In genomic region chr12:27355979-27356378, GRCh38 we compare ENCODE assay signal across 28 cellular contexts.
"Had no signal": no experiment of that assay in that cellular context is flagged by ENCODE, and none has a peak within 500 bp of the region (broad histone marks: within the 10 kb centered on the region; RNA-seq: fewer than 3 reads in every experiment).

No MANE protein-coding gene starts in this region.

- H3K9me3 Mint-ChIP-seq: dendritic cell treated with granulocyte-macrophage colony-stimulating factor and Interleukin-4, amounts not matched to agents 40 ng/mL and 50 ng/mL, for 4 days; endodermal cell; natural killer cell; stimulated activated memory B cell treated with anti-CD40 and anti-IgM and Interleukin-4, amounts not matched to agents 10 μg/mL and 1 μg/mL and 100 μg/mL, for 72 hours; type B pancreatic cell had no signal

- H3K27ac ChIP-seq: colonic mucosa, epithelial cell of prostate, heart right ventricle, lower lobe of right lung, neutrophil, pancreas, right lobe of liver, testis, tibial artery had no signal

- FAIRE-seq: pancreas had no signal

- H3K9me3 ChIP-seq: colonic mucosa, heart right ventricle, lower lobe of right lung, neutrophil, pancreas, right lobe of liver, testis, tibial artery had no signal

- H3K4me1 ChIP-seq: colonic mucosa, heart right ventricle, lower lobe of right lung, pancreas, right lobe of liver, testis, tibial artery had no signal

- H3K36me3 ChIP-seq: colonic mucosa, heart right ventricle, lower lobe of right lung, neutrophil, pancreas, right lobe of liver, tibial artery had no signal

- H3K27me3 Mint-ChIP-seq: dendritic cell treated with granulocyte-macrophage colony-stimulating factor and Interleukin-4, amounts not matched to agents 40 ng/mL and 50 ng/mL, for 4 days; progenitor cell of endocrine pancreas; stimulated activated memory B cell treated with anti-CD40 and anti-IgM and Interleukin-4, amounts not matched to agents 10 μg/mL and 1 μg/mL and 100 μg/mL, for 72 hours; type B pancreatic cell had no signal

- H3K36me3 Mint-ChIP-seq: natural killer cell; stimulated activated memory B cell treated with anti-CD40 and anti-IgM and Interleukin-4, amounts not matched to agents 10 μg/mL and 1 μg/mL and 100 μg/mL, for 72 hours had no signal

- H3K4me3 Mint-ChIP-seq: dendritic cell treated with granulocyte-macrophage colony-stimulating factor and Interleukin-4, amounts not matched to agents 40 ng/mL and 50 ng/mL, for 4 days; endodermal cell; natural killer cell; stimulated activated memory B cell treated with anti-CD40 and anti-IgM and Interleukin-4, amounts not matched to agents 10 μg/mL and 1 μg/mL and 100 μg/mL, for 72 hours; type B pancreatic cell had no signal

- H3K27ac Mint-ChIP-seq: dendritic cell treated with granulocyte-macrophage colony-stimulating factor and Interleukin-4, amounts not matched to agents 40 ng/mL and 50 ng/mL, for 4 days; endodermal cell; natural killer cell; progenitor cell of endocrine pancreas; stimulated activated memory B cell treated with anti-CD40 and anti-IgM and Interleukin-4, amounts not matched to agents 10 μg/mL and 1 μg/mL and 100 μg/mL, for 72 hours; type B pancreatic cell had no signal

- H3K27me3 ChIP-seq: colonic mucosa, heart right ventricle, neutrophil, pancreas, right lobe of liver, testis, tibial artery had no signal

- H3K4me3 ChIP-seq: colonic mucosa, heart right ventricle, lower lobe of right lung, pancreas, right lobe of liver, testis, tibial artery had no signal

- ATAC-seq: esophagus mucosa; heart right ventricle; left colon; left ventricle myocardium superior; lower lobe of right lung; natural killer cell; pancreas; right lobe of liver; stimulated activated memory B cell treated with anti-CD40 and anti-IgM and Interleukin-4, amounts not matched to agents 10 μg/mL and 1 μg/mL and 100 μg/mL, for 72 hours; stimulated activated naive CD8-positive, alpha-beta T cell treated with anti-CD3 and anti-CD28 coated beads, Interleukin-15, Interleukin-2, amounts not matched to agents 100 U/mL and 50 U/mL, for 24 hours had no signal

- H3K4me1 Mint-ChIP-seq: natural killer cell; stimulated activated memory B cell treated with anti-CD40 and anti-IgM and Interleukin-4, amounts not matched to agents 10 μg/mL and 1 μg/mL and 100 μg/mL, for 72 hours had no signal

- DNase-seq: colonic mucosa; effector CD8-positive, alpha-beta T cell; endodermal cell; foreskin melanocyte; glutamatergic neuron; heart right ventricle; hippocampal formation; islet precursor cell; kidney glomerular epithelial cell; left colon; left ventricle myocardium superior; lower lobe of right lung; natural killer cell; pancreas; right lobe of liver; stimulated activated CD4-positive, alpha-beta T cell treated with anti-CD3 and anti-CD28 coated beads, Interleukin-2, amount 100 ng/mL, for 24 hours; stimulated activated CD4-positive, alpha-beta T cell treated with anti-CD3 and anti-CD28 coated beads, Interleukin-4, amount 100 ng/mL, for 4 hours; stimulated activated naive CD8-positive, alpha-beta T cell treated with anti-CD3 and anti-CD28 coated beads, Interleukin-15, Interleukin-2, amounts not matched to agents 100 U/mL and 50 U/mL, for 24 hours; substantia nigra; testis; tibial artery had no signal
